In genomic region chr6:44649365-44650025, GRCh38 we compare ENCODE assay signal across 19 cellular contexts.
A peak's percentile ranks its signal among the peaks of the same experiment; 100 is the strongest.
DNase-seq lines count a peak whose midpoint lies in the region; ATAC-seq and TF ChIP-seq lines count a peak whose summit lies in the region.
"Had no signal": no experiment of that assay in that cellular context is flagged by ENCODE, and none has a peak within 500 bp of the region (broad histone marks: within the 10 kb centered on the region; RNA-seq: fewer than 3 reads in every experiment).

No MANE protein-coding gene starts in this region.

- no peak overlapping the region for H3K27ac ChIP-seq in smooth muscle cell (ENCODE audit: low read depth)

- peaks cover 6% of the 10 kb centered on the region for H3K4me1 ChIP-seq in smooth muscle cell (ENCODE audit: low read depth)

- H3K27me3 Mint-ChIP-seq in activated naive CD4-positive, alpha-beta T cell treated with anti-CD3 and anti-CD28 coated beads, Interleukin-2, amount 10 ng/mL, durations not matched to agents 7 days and 5 days = peaks cover 19% of the 10 kb centered on the region
- H3K27me3 Mint-ChIP-seq in activated naive CD4-positive, alpha-beta T cell treated with anti-CD3 and anti-CD28 coated beads for 36 hours (ENCODE audit: low read depth) = no peaks in the 10 kb centered on the region

- no peak overlapping the region for H2AFZ ChIP-seq in smooth muscle cell (ENCODE audit: low read depth)

- H3K4me3 ChIP-seq in smooth muscle cell = no peak overlapping the region
- H3K4me3 ChIP-seq: K562 had no signal

- no peak for ATAC-seq in GM19035 (IDR thresholded peaks at IDR 0.05; ENCODE audit: unreplicated experiment)
- ATAC-seq: K562 had no signal

- H3K9me3 Mint-ChIP-seq in activated naive CD4-positive, alpha-beta T cell treated with anti-CD3 and anti-CD28 coated beads, Interleukin-2, amount 10 ng/mL, durations not matched to agents 7 days and 5 days = no peaks in the 10 kb centered on the region
- no peaks in the 10 kb centered on the region for H3K9me3 Mint-ChIP-seq in activated naive CD4-positive, alpha-beta T cell treated with anti-CD3 and anti-CD28 coated beads for 36 hours
- H3K9me3 Mint-ChIP-seq: type B pancreatic cell had no signal

- WGBS in smooth muscle cell (ENCODE audit: low lambda C conversion rate) = 91% methylated on average over 4 of the region's 4 CpGs

- peaks cover 5% of the 10 kb centered on the region for H3K4me1 Mint-ChIP-seq in activated naive CD4-positive, alpha-beta T cell treated with anti-CD3 and anti-CD28 coated beads, Interleukin-2, amount 10 ng/mL, durations not matched to agents 7 days and 5 days
- peaks cover 2% of the 10 kb centered on the region for H3K4me1 Mint-ChIP-seq in activated naive CD4-positive, alpha-beta T cell treated with anti-CD3 and anti-CD28 coated beads for 36 hours (ENCODE audit: low read depth)
- H3K4me1 Mint-ChIP-seq: memory B cell had no signal

- H3K4me3 Mint-ChIP-seq in activated naive CD4-positive, alpha-beta T cell treated with anti-CD3 and anti-CD28 coated beads, Interleukin-2, amount 10 ng/mL, durations not matched to agents 7 days and 5 days = no peak overlapping the region
- H3K4me3 Mint-ChIP-seq in activated naive CD4-positive, alpha-beta T cell treated with anti-CD3 and anti-CD28 coated beads for 36 hours = no peak overlapping the region
- H3K4me3 Mint-ChIP-seq: memory B cell, type B pancreatic cell had no signal

- no peaks in the 10 kb centered on the region for H3K27me3 ChIP-seq in smooth muscle cell (ENCODE audit: low read depth)

- H3K27ac Mint-ChIP-seq in activated naive CD4-positive, alpha-beta T cell treated with anti-CD3 and anti-CD28 coated beads, Interleukin-2, amount 10 ng/mL, durations not matched to agents 7 days and 5 days = peak overlapping the region; percentile 24
- H3K27ac Mint-ChIP-seq in activated naive CD4-positive, alpha-beta T cell treated with anti-CD3 and anti-CD28 coated beads for 36 hours = no peak overlapping the region
- H3K27ac Mint-ChIP-seq: memory B cell, type B pancreatic cell had no signal

- no peaks in the 10 kb centered on the region for H3K36me3 Mint-ChIP-seq in activated naive CD4-positive, alpha-beta T cell treated with anti-CD3 and anti-CD28 coated beads, Interleukin-2, amount 10 ng/mL, durations not matched to agents 7 days and 5 days
- H3K36me3 Mint-ChIP-seq in activated naive CD4-positive, alpha-beta T cell treated with anti-CD3 and anti-CD28 coated beads for 36 hours (ENCODE audit: low read depth) = no peaks in the 10 kb centered on the region
- H3K36me3 Mint-ChIP-seq: type B pancreatic cell had no signal

- CTCF ChIA-PET in activated naive CD4-positive, alpha-beta T cell treated with anti-CD3 and anti-CD28 coated beads, Interleukin-2, amount 10 ng/mL, durations not matched to agents 7 days and 5 days (lab: Charles Lee) = no interaction called here
- CTCF ChIA-PET in activated naive CD4-positive, alpha-beta T cell treated with anti-CD3 and anti-CD28 coated beads for 36 hours (lab: Charles Lee) = no interaction called here

- no peak for DNase-seq in activated naive CD4-positive, alpha-beta T cell treated with anti-CD3 and anti-CD28 coated beads, Interleukin-2, amount 10 ng/mL, durations not matched to agents 7 days and 5 days
- DNase-seq in activated naive CD4-positive, alpha-beta T cell treated with anti-CD3 and anti-CD28 coated beads for 36 hours = no peak
- DNase-seq in RPMI7951 (ENCODE audit: low read depth) (peak; percentile 47), fibroblast of peridontal ligament (ENCODE audit: extremely low read depth) (peak; percentile 72), stromal cell of bone marrow (ENCODE audit: low read depth) (peak; percentile 63), midbrain (lab: John Stamatoyannopoulos, UW) (no peak), smooth muscle cell (lab: John Stamatoyannopoulos, UW; ENCODE audit: unreplicated experiment) (no peak)
- DNase-seq: ACHN; activated naive CD4-positive, alpha-beta T cell; central memory CD4-positive, alpha-beta T cell; NCI-H1436 treated with DMSO at 0.1 percent for 48 hours; NCI-H526 treated with DMSO at 0.1 percent for 48 hours; nucleus accumbens; SHP77 treated with DMSO at 0.1 percent for 48 hours; stimulated activated CD4-positive, alpha-beta T cell treated with anti-CD3 and anti-CD28 coated beads, Interleukin-12 subunit alpha, Interleukin-12 subunit beta, amount 100 ng/mL, for 4 hours had no signal

- no peaks in the 10 kb centered on the region for H3K36me3 ChIP-seq in smooth muscle cell (ENCODE audit: low read depth)

- H3K9me3 ChIP-seq in smooth muscle cell (replicated peaks; ENCODE audit: low read depth) = no peaks in the 10 kb centered on the region

- H3K4me2 ChIP-seq in smooth muscle cell = no peak overlapping the region

- intact Hi-C loops in activated naive CD4-positive, alpha-beta T cell treated with anti-CD3 and anti-CD28 coated beads for 36 hours (cut with micrococcal nuclease) = loop anchor here (5.0 kb wide), 1 partner anchor 57 kb away; no protein-coding TSS in a partner anchor

- H3F3A ChIP-seq in smooth muscle cell (ENCODE audit: low read depth) = no peaks in the 10 kb centered on the region

- H3K79me2 ChIP-seq in smooth muscle cell (ENCODE audit: low read depth) = no peaks in the 10 kb centered on the region

- no peak for TF ChIP-seq CTCF in smooth muscle cell (IDR thresholded peaks at IDR 0.05; ENCODE audit: borderline replicate concordance, insufficient read depth, poor library complexity, severe bottlenecking)

- no peaks in the 10 kb centered on the region for H4K20me1 ChIP-seq in smooth muscle cell (ENCODE audit: low read depth)

- no peak overlapping the region for H3K9ac ChIP-seq in smooth muscle cell (ENCODE audit: low read depth)

Comparison
In these comparisons a context has a peak if more than half of its experiments do, and no peak if none do; other contexts are left out.
1. DNase-seq: peak in RPMI7951 (single experiment), fibroblast of peridontal ligament (single experiment) and stromal cell of bone marrow (single experiment); none in activated naive CD4-positive, alpha-beta T cell treated with anti-CD3 and anti-CD28 coated beads, Interleukin-2, amount 10 ng/mL, durations not matched to agents 7 days and 5 days (single experiment), activated naive CD4-positive, alpha-beta T cell treated with anti-CD3 and anti-CD28 coated beads for 36 hours (single experiment), midbrain (single experiment) and smooth muscle cell (single experiment).